Comparison of ENCODE assay signal across 8 cellular contexts in genomic region chr2:106115250-106115649, GRCh38.
A peak's percentile ranks its signal among the peaks of the same experiment; 100 is the strongest.
DNase-seq lines count a peak whose midpoint lies in the region; ATAC-seq and TF ChIP-seq lines count a peak whose summit lies in the region.

No MANE protein-coding gene starts in this region.

- peak; percentile 43 for ATAC-seq in HG03196 (IDR thresholded peaks at IDR 0.05; ENCODE audit: unreplicated experiment)
- ATAC-seq in naive thymus-derived CD8-positive, alpha-beta T cell = no peak
- no peak for ATAC-seq in left colon
- no peak for ATAC-seq in GM21526 (IDR thresholded peaks at IDR 0.05; ENCODE audit: low FRiP score, unreplicated experiment)
- no peak for ATAC-seq in lower lobe of right lung

- no peaks in the 10 kb centered on the region for H3K9me3 Mint-ChIP-seq in activated T-helper 2 cell treated with anti-CD3 and anti-CD28 coated beads, Interferon-gamma antibody, Interleukin-2, Interleukin-4, amounts not matched to agents 10 μg/mL and 5 μg/mL and 100 μg/mL, durations not matched to agents 14 hours and 24 hours and 36 hours
- H3K9me3 Mint-ChIP-seq in naive thymus-derived CD8-positive, alpha-beta T cell = no peaks in the 10 kb centered on the region

- TF ChIP-seq CTCF in GM13977 (IDR thresholded peaks at IDR 0.05; ENCODE audit: extremely low read depth, insufficient read depth, missing control alignments) (no peak), lower lobe of right lung (IDR thresholded peaks at IDR 0.05) (no peak)

- no peaks in the 10 kb centered on the region for H3K27me3 Mint-ChIP-seq in activated T-helper 2 cell treated with anti-CD3 and anti-CD28 coated beads, Interferon-gamma antibody, Interleukin-2, Interleukin-4, amounts not matched to agents 10 μg/mL and 5 μg/mL and 100 μg/mL, durations not matched to agents 14 hours and 24 hours and 36 hours (ENCODE audit: low read depth)
- H3K27me3 Mint-ChIP-seq in naive thymus-derived CD8-positive, alpha-beta T cell = no peaks in the 10 kb centered on the region

- H3K27ac Mint-ChIP-seq in activated T-helper 2 cell treated with anti-CD3 and anti-CD28 coated beads, Interferon-gamma antibody, Interleukin-2, Interleukin-4, amounts not matched to agents 10 μg/mL and 5 μg/mL and 100 μg/mL, durations not matched to agents 14 hours and 24 hours and 36 hours = peak overlapping the region; percentile 25
- peak overlapping the region in 7 of 10 donors; percentile 52 to 79 (median 67) for H3K27ac Mint-ChIP-seq in naive thymus-derived CD8-positive, alpha-beta T cell

- peaks cover 29% of the 10 kb centered on the region for H3K36me3 Mint-ChIP-seq in activated T-helper 2 cell treated with anti-CD3 and anti-CD28 coated beads, Interferon-gamma antibody, Interleukin-2, Interleukin-4, amounts not matched to agents 10 μg/mL and 5 μg/mL and 100 μg/mL, durations not matched to agents 14 hours and 24 hours and 36 hours (ENCODE audit: low read depth)
- H3K36me3 Mint-ChIP-seq in naive thymus-derived CD8-positive, alpha-beta T cell = peaks cover 0 to 88% (median 5%) of the 10 kb centered on the region in 3 donors

- in situ Hi-C loops in GM13977 (cut with MboI; ENCODE audit: low pct_unique_long_range_greater_than_20kb, low sequenced_read_pairs, unreplicated experiment) = loop anchor here (25.0 kb wide), 1 partner anchor 422 kb away; no protein-coding TSS in a partner anchor

- intact Hi-C loops in activated T-helper 2 cell treated with anti-CD3 and anti-CD28 coated beads, Interferon-gamma antibody, Interleukin-2, Interleukin-4, amounts not matched to agents 10 μg/mL and 5 μg/mL and 100 μg/mL, durations not matched to agents 14 hours and 24 hours and 36 hours (cut with micrococcal nuclease) = no loop called here
- intact Hi-C loops in left colon (cut with DNase I, micrococcal nuclease) = no loop called here
- intact Hi-C loops in lower lobe of right lung (cut with DNase I) = no loop called here

- no peaks in the 10 kb centered on the region for H3K9me3 ChIP-seq in lower lobe of right lung

- DNase-seq in GM13977 (ENCODE audit: low spot score) (peak; percentile 51), left colon (no peak), NCI-H1092 (lab: John Stamatoyannopoulos, UW) (no peak), lower lobe of right lung (no peak)
- DNase-seq in activated T-helper 2 cell treated with anti-CD3 and anti-CD28 coated beads, Interferon-gamma antibody, Interleukin-2, Interleukin-4, amounts not matched to agents 10 μg/mL and 5 μg/mL and 100 μg/mL, durations not matched to agents 14 hours and 24 hours and 36 hours (ENCODE audit: low spot score) = no peak
- no peak for DNase-seq in naive thymus-derived CD8-positive, alpha-beta T cell

- no peaks in the 10 kb centered on the region for H3K27me3 ChIP-seq in lower lobe of right lung (ENCODE audit: low read depth)

- H3K36me3 ChIP-seq in lower lobe of right lung = peaks cover 35% of the 10 kb centered on the region

- peaks cover 19% of the 10 kb centered on the region for H3K4me1 ChIP-seq in lower lobe of right lung

- H3K4me3 Mint-ChIP-seq in activated T-helper 2 cell treated with anti-CD3 and anti-CD28 coated beads, Interferon-gamma antibody, Interleukin-2, Interleukin-4, amounts not matched to agents 10 μg/mL and 5 μg/mL and 100 μg/mL, durations not matched to agents 14 hours and 24 hours and 36 hours (ENCODE audit: low read depth) = no peak overlapping the region
- H3K4me3 Mint-ChIP-seq in naive thymus-derived CD8-positive, alpha-beta T cell = no peak overlapping the region

- H3K4me3 ChIP-seq in lower lobe of right lung = no peak overlapping the region

- no peak overlapping the region for H3K27ac ChIP-seq in lower lobe of right lung

- H3K4me1 Mint-ChIP-seq in activated T-helper 2 cell treated with anti-CD3 and anti-CD28 coated beads, Interferon-gamma antibody, Interleukin-2, Interleukin-4, amounts not matched to agents 10 μg/mL and 5 μg/mL and 100 μg/mL, durations not matched to agents 14 hours and 24 hours and 36 hours (ENCODE audit: low read depth) = peaks cover 12% of the 10 kb centered on the region
- peaks cover 6 to 32% (median 16%) of the 10 kb centered on the region in 4 donors for H3K4me1 Mint-ChIP-seq in naive thymus-derived CD8-positive, alpha-beta T cell

- POLR2A ChIA-PET in naive thymus-derived CD8-positive, alpha-beta T cell (lab: Charles Lee) = no interaction called here
